ENCODE assay signal across 16 cellular contexts in genomic region chr17:1447061-1447460, GRCh38. TPM values are rescaled to one million over a fixed set of nuclear protein-coding genes. Genes with fewer than 3 reads are reported as not detected.
DNase-seq lines count a peak whose midpoint lies in the region; ATAC-seq, FAIRE-seq and TF ChIP-seq lines count a peak whose summit lies in the region.
"Had no signal": no experiment of that assay in that cellular context is flagged by ENCODE, and none has a peak within 500 bp of the region (broad histone marks: within the 10 kb centered on the region; RNA-seq: fewer than 3 reads in every experiment).

No MANE protein-coding gene starts in this region.

- no peak overlapping the region for H3K4me3 ChIP-seq in liver (ENCODE audit: low read depth in 1 of 3, low read length in 3 of 3)
- no peak overlapping the region for H3K4me3 ChIP-seq in HepG2 (replicated peaks in 1 of 3; ENCODE audit: insufficient read depth in 1 of 3, low read depth in 2 of 3, low read length in 3 of 3)
- H3K4me3 ChIP-seq in mesodermal cell (ENCODE audit: extremely low read depth, insufficient read depth, low read length, poor library complexity, severe bottlenecking) = no peak overlapping the region
- no peak overlapping the region for H3K4me3 ChIP-seq in upper lobe of right lung
- H3K4me3 ChIP-seq: mucosa of descending colon, prostate gland had no signal

- H3K36me3 Mint-ChIP-seq in MCF 10A (ENCODE audit: insufficient read depth, unreplicated experiment) (peaks cover 42% of the 10 kb centered on the region), natural killer cell (no peaks in the 10 kb centered on the region)

- TF ChIP-seq RAD21 in liver (IDR thresholded peaks at IDR 0.05) (no peak), HepG2 (CRISPR knock-in tag; IDR thresholded peaks at IDR 0.05) (no peak)

- TF ChIP-seq CTCF in liver (IDR thresholded peaks at IDR 0.05; ENCODE audit: low read depth, low read length, missing input control) = no peak
- TF ChIP-seq CTCF in HepG2 (CRISPR knock-in tag; IDR thresholded peaks at IDR 0.05) = no peak
- TF ChIP-seq CTCF in VCaP (conservative IDR thresholded peaks at IDR 0.05) = no peak
- TF ChIP-seq CTCF in upper lobe of right lung (IDR thresholded peaks at IDR 0.05) = no peak
- no peak for TF ChIP-seq CTCF in MCF 10A (IDR thresholded peaks at IDR 0.05; ENCODE audit: unreplicated experiment)
- no peak for TF ChIP-seq CTCF in natural killer cell (IDR thresholded peaks at IDR 0.05)

- H3K4me1 ChIP-seq in liver (ENCODE audit: control insufficient read depth in 4 of 4, insufficient read depth in 4 of 4, low read length in 3 of 4) (peaks cover 0 to 5% (median 2%) of the 10 kb centered on the region in 4 donors), HepG2 (ENCODE audit: insufficient read depth, low read length) (peaks cover 18% of the 10 kb centered on the region), mesodermal cell (ENCODE audit: control insufficient read depth, insufficient read depth, low read length, poor library complexity, severe bottlenecking) (peaks cover 7% of the 10 kb centered on the region), upper lobe of right lung (peaks cover 31% of the 10 kb centered on the region)
- H3K4me1 ChIP-seq: prostate gland had no signal

- no peak for DNase-seq in HepG2 (ENCODE audit: low spot score)
- DNase-seq in upper lobe of right lung = no peak
- DNase-seq in MCF 10A (ENCODE audit: unreplicated experiment) = no peak
- DNase-seq in natural killer cell = no peak
- no peak for DNase-seq in ecto neural progenitor cell (ENCODE audit: low spot score)
- DNase-seq: activated B cell treated with CpG ODN at 0.5 μM for 24 hours; activated T-cell treated with anti-CD3 and anti-CD28 coated beads, Interleukin-2, amount 50 U/mL, for 1 hour; amniotic stem cell; mucosa of descending colon; NCI-H1092; NCI-H2227 treated with DMSO at 0.1 percent for 48 hours had no signal

- H3K9ac ChIP-seq in liver (ENCODE audit: low read depth in 1 of 2, low read length in 2 of 2) = no peak overlapping the region
- H3K9ac ChIP-seq in HepG2 (ENCODE audit: insufficient read depth, low read depth, low read length) = no peak overlapping the region

- TF ChIP-seq POLR2A in HepG2 (IDR thresholded peaks at IDR 0.05; ENCODE audit: insufficient read depth in 1 of 2, low read depth in 2 of 2, low read length in 2 of 2) = no peak

- H3K4me3 Mint-ChIP-seq in MCF 10A (ENCODE audit: unreplicated experiment) (no peak overlapping the region), natural killer cell (no peak overlapping the region)
- H3K4me3 Mint-ChIP-seq: activated B cell treated with CpG ODN at 0.5 μM for 24 hours had no signal

- H3K9me3 Mint-ChIP-seq in MCF 10A (ENCODE audit: unreplicated experiment) (no peaks in the 10 kb centered on the region), natural killer cell (no peaks in the 10 kb centered on the region)
- H3K9me3 Mint-ChIP-seq: activated B cell treated with CpG ODN at 0.5 μM for 24 hours had no signal

- H3K9me3 ChIP-seq in liver (ENCODE audit: control insufficient read depth in 4 of 4, low read length in 3 of 4) = no peaks in the 10 kb centered on the region
- H3K9me3 ChIP-seq in HepG2 (ENCODE audit: low read length) = no peaks in the 10 kb centered on the region
- H3K9me3 ChIP-seq in mesodermal cell (ENCODE audit: control insufficient read depth, low read length) = no peaks in the 10 kb centered on the region
- no peaks in the 10 kb centered on the region for H3K9me3 ChIP-seq in upper lobe of right lung
- H3K9me3 ChIP-seq: mucosa of descending colon, prostate gland had no signal

- H3K27me3 Mint-ChIP-seq in MCF 10A (ENCODE audit: insufficient read depth, unreplicated experiment) (no peaks in the 10 kb centered on the region), natural killer cell (ENCODE audit: low read depth in 2 of 2) (no peaks in the 10 kb centered on the region)
- H3K27me3 Mint-ChIP-seq: activated B cell treated with CpG ODN at 0.5 μM for 24 hours had no signal

- no peak for FAIRE-seq in HepG2 (lab: Jason Lieb, UNC)

- H3K27ac Mint-ChIP-seq in MCF 10A (ENCODE audit: low read depth, unreplicated experiment) (no peak overlapping the region), natural killer cell (peak overlapping the region in 1 of 2 donors; percentile 44)
- H3K27ac Mint-ChIP-seq: activated B cell treated with CpG ODN at 0.5 μM for 24 hours had no signal

- no peak overlapping the region for H2AFZ ChIP-seq in HepG2 (ENCODE audit: low read length)

- 69% methylated on average over 7 of the region's 7 CpGs for WGBS in liver
- 95% methylated on average over 7 of the region's 7 CpGs for WGBS in HepG2 (ENCODE audit: low lambda C conversion rate)
- WGBS in mesodermal cell (ENCODE audit: insufficient coverage in 2 of 2), 2 experiments = 82 to 86% methylated on average over 5 to 7 of the region's 7 CpGs

- peaks cover 79% of the 10 kb centered on the region for H3K79me2 ChIP-seq in HepG2 (ENCODE audit: insufficient read depth, low read length)

- H3K4me1 Mint-ChIP-seq in MCF 10A (ENCODE audit: insufficient read depth, unreplicated experiment) (peaks cover 5% of the 10 kb centered on the region), natural killer cell (peaks cover 25 to 40% of the 10 kb centered on the region in 2 donors)

- H3K36me3 ChIP-seq in liver (ENCODE audit: control insufficient read depth in 4 of 4, insufficient read depth in 3 of 4, low read depth in 1 of 4, low read length in 3 of 4) (peaks cover 0 to 4% (median under 1%) of the 10 kb centered on the region in 4 donors), HepG2 (replicated peaks in 1 of 2; ENCODE audit: control insufficient read depth in 1 of 2, insufficient read depth in 2 of 2, low read length in 2 of 2) (peaks cover 1 to 15% of the 10 kb centered on the region in 2 experiments; a peak in 3 of 5 replicates), mesodermal cell (ENCODE audit: control insufficient read depth, insufficient read depth, low read length) (peaks cover 84% of the 10 kb centered on the region), upper lobe of right lung (peaks cover 2% of the 10 kb centered on the region)
- H3K36me3 ChIP-seq: prostate gland had no signal

- peaks cover 23% of the 10 kb centered on the region; the same call in 1 of the 2 replicates for H4K20me1 ChIP-seq in HepG2 (ENCODE audit: insufficient read depth, low read length)

- BruUV-seq in HepG2 (replicated peaks; lab: Mats Ljungman, UMichigan) = no TSS peak
- no TSS peak for BruUV-seq in MCF 10A (replicated peaks; lab: Mats Ljungman, UMichigan)

- POLR2A ChIA-PET in HepG2 (lab: Yijun Ruan, JAX) (no interaction called here), MCF 10A (lab: Yijun Ruan, JAX) (no interaction called here)

- intact Hi-C loops in HepG2 (cut with micrococcal nuclease; ENCODE audit: unreplicated experiment) (no loop called here), upper lobe of right lung (cut with DNase I) (no loop called here), MCF 10A (cut with micrococcal nuclease) (no loop called here), natural killer cell (cut with micrococcal nuclease) (no loop called here)

- H3K27me3 ChIP-seq in liver (ENCODE audit: control insufficient read depth in 4 of 4, insufficient read depth in 4 of 4, low read length in 3 of 4) (no peaks in the 10 kb centered on the region), HepG2 (ENCODE audit: control insufficient read depth in 1 of 2, insufficient read depth in 2 of 2, low read length in 2 of 2) (no peaks in the 10 kb centered on the region), upper lobe of right lung (no peaks in the 10 kb centered on the region)

- CTCF ChIA-PET in HepG2 (lab: Yijun Ruan, JAX; ENCODE audit: low intra/inter-chr PET ratio, low total read pairs) (no interaction called here), MCF 10A (lab: Yijun Ruan, JAX) (interaction anchor here (0.6 kb wide), 2 partner anchors 67 to 87 kb away, joined by 4 to 5 read pairs; no protein-coding TSS in a partner anchor)

- no peak for TF ChIP-seq EP300 in HepG2 (IDR thresholded peaks at IDR 0.05; ENCODE audit: low read depth in 2 of 2, low read length in 2 of 2)
- TF ChIP-seq EP300 in HepG2 (CRISPR knock-in tag; IDR thresholded peaks at IDR 0.05; ENCODE audit: borderline replicate concordance) = no peak

- ATAC-seq in HepG2 (no peak), upper lobe of right lung (peak; percentile 9), natural killer cell (no peak)
- ATAC-seq: SK-N-SH treated with all-trans-retinoic acid at 6 μM for 48 hours had no signal

- H3K4me2 ChIP-seq in HepG2 (ENCODE audit: low read depth, low read length) = no peak overlapping the region

- H3K27ac ChIP-seq in liver (ENCODE audit: low read depth in 1 of 2, low read length in 2 of 2) (peak overlapping the region in 1 of 2 donors; percentile 20), HepG2 (ENCODE audit: extremely low read length, insufficient read depth, low read length) (no peak overlapping the region), VCaP (peak overlapping the region; percentile 56), mesodermal cell (ENCODE audit: low read depth, low read length, severe bottlenecking) (peak overlapping the region; percentile 50), upper lobe of right lung (peak overlapping the region; percentile 72)
- H3K27ac ChIP-seq: prostate gland had no signal

- in situ Hi-C loops in HepG2 (cut with HindIII; ENCODE audit: extremely low pct_ligation_motif_present, low pct_unique_long_range_greater_than_20kb) = no loop called here

RNA-seq across cellular contexts. Expression of gene CRK, which starts 9.0 kb away (rescaled TPM):
- total RNA-seq in liver (10 to 100 TPM; 35.9 to 69.9 TPM), HepG2 (2016; rRNA removed; fragmentation: Illumina TruSeq; extraction: Trizol) (54.2 and 66.2 TPM in 2 replicates), upper lobe of right lung (81.3 TPM), MCF 10A (2022) (70.6 and 82.9 TPM in 2 replicates), natural killer cell (10 to 100 TPM; 15.9 to 19.6 (median 16.7) TPM)
- polyA plus RNA-seq in liver (10 to 100 TPM; 29.5 to 33.7 TPM), HepG2 (2011; rRNA removed) (42.3 and 47.4 TPM in 2 replicates)
- total RNA-seq in HepG2 (2016; cell fraction: cytosol; rRNA removed; fragmentation: Illumina TruSeq; extraction: Trizol; ENCODE audit: low read depth) = 6.4 and 7.7 TPM in 2 replicates
- total RNA-seq in HepG2 (2016; cell fraction: insoluble cytoplasmic fraction; rRNA removed; fragmentation: Illumina TruSeq; extraction: Trizol) = 55.2 and 65.5 TPM in 2 replicates
- 35.0 and 35.8 TPM in 2 replicates for total RNA-seq in HepG2 (2016; cell fraction: membrane; rRNA removed; fragmentation: Illumina TruSeq; extraction: Trizol)
- total RNA-seq in HepG2 (2016; cell fraction: nucleus; rRNA removed; fragmentation: Illumina TruSeq; extraction: Trizol) = 21.6 and 23.7 TPM in 2 replicates
- polyA plus RNA-seq in HepG2 (2011; cell fraction: cytosol; rRNA removed) = 32.4 and 45.6 TPM in 2 replicates
- polyA plus RNA-seq in HepG2 (2011; cell fraction: nucleus; rRNA removed) = 7.9 and 11.0 TPM in 2 replicates
- 27.3 and 28.9 TPM in 2 replicates for polyA plus RNA-seq in HepG2 (2012)
- polyA plus RNA-seq in HepG2 (2016; cell fraction: cytosol; fragmentation: Illumina TruSeq; extraction: Trizol; ENCODE audit: low read depth) = 3.5 and 3.6 TPM in 2 replicates
- polyA plus RNA-seq in HepG2 (2016; cell fraction: insoluble cytoplasmic fraction; fragmentation: Illumina TruSeq; extraction: Trizol; ENCODE audit: low read depth) = 56.6 and 59.0 TPM in 2 replicates
- 19.4 and 19.8 TPM in 2 replicates for polyA plus RNA-seq in HepG2 (2016; cell fraction: membrane; fragmentation: Illumina TruSeq; extraction: Trizol; ENCODE audit: low read depth)
- 30.2 and 30.5 TPM in 2 replicates for polyA plus RNA-seq in HepG2 (2016; cell fraction: nucleus; fragmentation: Illumina TruSeq; extraction: Trizol; ENCODE audit: insufficient read depth, low read depth)
- polyA minus RNA-seq in HepG2 (2011; rRNA and poly(A)+ RNA removed; ENCODE audit: low replicate concordance) = 31.9 and 49.0 TPM in 2 replicates
- 31.0 and 34.3 TPM in 2 replicates for polyA minus RNA-seq in HepG2 (2011; cell fraction: cytosol; rRNA and poly(A)+ RNA removed)
- 13.8 and 19.4 TPM in 2 replicates for polyA minus RNA-seq in HepG2 (2011; cell fraction: nucleus; rRNA and poly(A)+ RNA removed)
- 68.2 TPM for polyA plus RNA-seq in mesodermal cell (2013, experiment 1 of 2)
- polyA plus RNA-seq in mesodermal cell (2013, experiment 2 of 2) = 63.0 TPM

RNA-seq across cellular contexts. Expression of gene MYO1C, which starts 45.4 kb away (rescaled TPM):
- 10 to 100 TPM; 20.3 to 61.7 TPM for total RNA-seq in liver
- polyA plus RNA-seq in liver = 10 to 100 TPM; 22.9 to 33.6 TPM
- 22.7 and 27.9 TPM in 2 replicates for total RNA-seq in HepG2 (2016; rRNA removed; fragmentation: Illumina TruSeq; extraction: Trizol)
- total RNA-seq in HepG2 (2016; cell fraction: cytosol; rRNA removed; fragmentation: Illumina TruSeq; extraction: Trizol; ENCODE audit: low read depth) = 4.3 and 4.7 TPM in 2 replicates
- total RNA-seq in HepG2 (2016; cell fraction: insoluble cytoplasmic fraction; rRNA removed; fragmentation: Illumina TruSeq; extraction: Trizol) = 22.1 and 22.8 TPM in 2 replicates
- 12.6 and 13.8 TPM in 2 replicates for total RNA-seq in HepG2 (2016; cell fraction: membrane; rRNA removed; fragmentation: Illumina TruSeq; extraction: Trizol)
- 16.9 TPM in 2 replicates for total RNA-seq in HepG2 (2016; cell fraction: nucleus; rRNA removed; fragmentation: Illumina TruSeq; extraction: Trizol)
- 40.8 and 59.8 TPM in 2 replicates for polyA plus RNA-seq in HepG2 (2011; rRNA removed)
- polyA plus RNA-seq in HepG2 (2011; cell fraction: cytosol; rRNA removed) = 29.8 and 37.1 TPM in 2 replicates
- polyA plus RNA-seq in HepG2 (2011; cell fraction: nucleus; rRNA removed) = 69.2 and 76.6 TPM in 2 replicates
- polyA plus RNA-seq in HepG2 (2012) = 26.4 and 32.7 TPM in 2 replicates
- 3.1 and 3.2 TPM in 2 replicates for polyA plus RNA-seq in HepG2 (2016; cell fraction: cytosol; fragmentation: Illumina TruSeq; extraction: Trizol; ENCODE audit: low read depth)
- 24.4 and 30.4 TPM in 2 replicates for polyA plus RNA-seq in HepG2 (2016; cell fraction: insoluble cytoplasmic fraction; fragmentation: Illumina TruSeq; extraction: Trizol; ENCODE audit: low read depth)
- polyA plus RNA-seq in HepG2 (2016; cell fraction: membrane; fragmentation: Illumina TruSeq; extraction: Trizol; ENCODE audit: low read depth) = 10.0 and 10.4 TPM in 2 replicates
- polyA plus RNA-seq in HepG2 (2016; cell fraction: nucleus; fragmentation: Illumina TruSeq; extraction: Trizol; ENCODE audit: insufficient read depth, low read depth) = 33.4 and 38.4 TPM in 2 replicates
- 118 and 247 TPM in 2 replicates for polyA minus RNA-seq in HepG2 (2011; rRNA and poly(A)+ RNA removed; ENCODE audit: low replicate concordance)
- 37.2 and 50.5 TPM in 2 replicates for polyA minus RNA-seq in HepG2 (2011; cell fraction: cytosol; rRNA and poly(A)+ RNA removed)
- 49.2 and 53.7 TPM in 2 replicates for polyA minus RNA-seq in HepG2 (2011; cell fraction: nucleus; rRNA and poly(A)+ RNA removed)
- 83.2 TPM for polyA plus RNA-seq in mesodermal cell (2013, experiment 1 of 2)
- 73.4 TPM for polyA plus RNA-seq in mesodermal cell (2013, experiment 2 of 2)
- total RNA-seq in upper lobe of right lung = 322 TPM
- 175 and 216 TPM in 2 replicates for total RNA-seq in MCF 10A (2022)
- 10 to 100 TPM in 2 of 3 donors, 1 to 10 TPM in 1; 4.0 to 39.6 (median 24.0) TPM for total RNA-seq in natural killer cell

RNA-seq across cellular contexts. Expression of gene YWHAE, which starts 47.0 kb away (rescaled TPM):
- total RNA-seq in liver (100 to 1,000 TPM; 173 to 288 TPM), HepG2 (2016; rRNA removed; fragmentation: Illumina TruSeq; extraction: Trizol) (256 and 504 TPM in 2 replicates), upper lobe of right lung (393 TPM), MCF 10A (2022) (813 and 886 TPM in 2 replicates), natural killer cell (100 to 1,000 TPM; 116 to 134 (median 132) TPM)
- polyA plus RNA-seq in liver (100 to 1,000 TPM; 177 to 226 TPM), HepG2 (2011; rRNA removed) (249 and 335 TPM in 2 replicates)
- 47.1 and 52.6 TPM in 2 replicates for total RNA-seq in HepG2 (2016; cell fraction: cytosol; rRNA removed; fragmentation: Illumina TruSeq; extraction: Trizol; ENCODE audit: low read depth)
- total RNA-seq in HepG2 (2016; cell fraction: insoluble cytoplasmic fraction; rRNA removed; fragmentation: Illumina TruSeq; extraction: Trizol) = 277 and 538 TPM in 2 replicates
- total RNA-seq in HepG2 (2016; cell fraction: membrane; rRNA removed; fragmentation: Illumina TruSeq; extraction: Trizol) = 139 and 150 TPM in 2 replicates
- total RNA-seq in HepG2 (2016; cell fraction: nucleus; rRNA removed; fragmentation: Illumina TruSeq; extraction: Trizol) = 149 and 165 TPM in 2 replicates
- 317 and 360 TPM in 2 replicates for polyA plus RNA-seq in HepG2 (2011; cell fraction: cytosol; rRNA removed)
- 61.1 and 72.7 TPM in 2 replicates for polyA plus RNA-seq in HepG2 (2011; cell fraction: nucleus; rRNA removed)
- polyA plus RNA-seq in HepG2 (2012) = 349 and 597 TPM in 2 replicates
- 53.7 and 53.8 TPM in 2 replicates for polyA plus RNA-seq in HepG2 (2016; cell fraction: cytosol; fragmentation: Illumina TruSeq; extraction: Trizol; ENCODE audit: low read depth)
- 882 and 909 TPM in 2 replicates for polyA plus RNA-seq in HepG2 (2016; cell fraction: insoluble cytoplasmic fraction; fragmentation: Illumina TruSeq; extraction: Trizol; ENCODE audit: low read depth)
- polyA plus RNA-seq in HepG2 (2016; cell fraction: membrane; fragmentation: Illumina TruSeq; extraction: Trizol; ENCODE audit: low read depth) = 149 and 156 TPM in 2 replicates
- polyA plus RNA-seq in HepG2 (2016; cell fraction: nucleus; fragmentation: Illumina TruSeq; extraction: Trizol; ENCODE audit: insufficient read depth, low read depth) = 279 and 293 TPM in 2 replicates
- 266 and 357 TPM in 2 replicates for polyA minus RNA-seq in HepG2 (2011; rRNA and poly(A)+ RNA removed; ENCODE audit: low replicate concordance)
- polyA minus RNA-seq in HepG2 (2011; cell fraction: cytosol; rRNA and poly(A)+ RNA removed) = 327 and 341 TPM in 2 replicates
- polyA minus RNA-seq in HepG2 (2011; cell fraction: nucleus; rRNA and poly(A)+ RNA removed) = 88.1 and 126 TPM in 2 replicates
- 846 TPM for polyA plus RNA-seq in mesodermal cell (2013, experiment 1 of 2)
- 947 TPM for polyA plus RNA-seq in mesodermal cell (2013, experiment 2 of 2)
